Comparison of ENCODE assay signal across 2 cellular contexts in genomic region chr5:157651623-157652376, GRCh38.
TF ChIP-seq lines count a peak whose summit lies in the region.

No MANE protein-coding gene starts in this region.

TF ChIP-seq in liver, 16 proteins besides CTCF, POLR2A, EP300 and RAD21:
- TF ChIP-seq RXRA (IDR thresholded peaks at IDR 0.05) (no peak), YY1 (IDR thresholded peaks at IDR 0.05) (no peak), TAF1 (conservative IDR thresholded peaks at IDR 0.05) (no peak), HNF4G (IDR thresholded peaks at IDR 0.05) (no peak), REST (IDR thresholded peaks at IDR 0.05) (no peak), FOXA2 (IDR thresholded peaks at IDR 0.05) (no peak), SP1 (IDR thresholded peaks at IDR 0.05) (no peak)
TF ChIP-seq in liver: peak in this region for 0.

TF ChIP-seq in HepG2, 621 proteins besides CTCF, POLR2A, EP300 and RAD21:
- TF ChIP-seq, protein P1, sequence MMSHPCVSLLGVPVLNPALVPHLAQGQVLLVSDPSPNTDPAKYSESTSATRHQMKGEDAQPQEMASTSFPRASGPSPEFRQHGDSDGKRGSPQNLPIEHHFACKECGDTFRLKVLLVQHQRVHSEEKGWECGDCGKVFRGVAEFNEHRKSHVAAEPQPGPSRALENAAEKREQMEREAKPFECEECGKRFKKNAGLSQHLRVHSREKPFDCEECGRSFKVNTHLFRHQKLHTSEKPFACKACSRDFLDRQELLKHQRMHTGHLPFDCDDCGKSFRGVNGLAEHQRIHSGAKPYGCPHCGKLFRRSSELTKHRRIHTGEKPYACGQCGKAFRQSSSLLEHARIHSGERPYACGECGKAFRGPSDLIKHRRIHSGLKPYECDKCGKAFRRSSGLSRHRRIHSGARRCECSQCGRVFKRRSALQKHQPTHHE (CRISPR knock-in tag; IDR thresholded peaks at IDR 0.05; ENCODE audit: borderline replicate concordance): no peak
- TF ChIP-seq KLF9 (CRISPR knock-in tag; IDR thresholded peaks at IDR 0.05; ENCODE audit: low read depth): no peak
- TF ChIP-seq FOXA1 (IDR thresholded peaks at IDR 0.05): no peak
- no peak for TF ChIP-seq FOXA1 (CRISPR knock-in tag; IDR thresholded peaks at IDR 0.05)
- TF ChIP-seq ZNF12 (CRISPR knock-in tag; IDR thresholded peaks at IDR 0.05): no peak
- no peak for TF ChIP-seq ZNF772 (CRISPR knock-in tag; IDR thresholded peaks at IDR 0.05)
- TF ChIP-seq SP2 (CRISPR knock-in tag; IDR thresholded peaks at IDR 0.05): no peak
- TF ChIP-seq ZNF160 (CRISPR knock-in tag; IDR thresholded peaks at IDR 0.05): no peak
- TF ChIP-seq, protein P2, sequence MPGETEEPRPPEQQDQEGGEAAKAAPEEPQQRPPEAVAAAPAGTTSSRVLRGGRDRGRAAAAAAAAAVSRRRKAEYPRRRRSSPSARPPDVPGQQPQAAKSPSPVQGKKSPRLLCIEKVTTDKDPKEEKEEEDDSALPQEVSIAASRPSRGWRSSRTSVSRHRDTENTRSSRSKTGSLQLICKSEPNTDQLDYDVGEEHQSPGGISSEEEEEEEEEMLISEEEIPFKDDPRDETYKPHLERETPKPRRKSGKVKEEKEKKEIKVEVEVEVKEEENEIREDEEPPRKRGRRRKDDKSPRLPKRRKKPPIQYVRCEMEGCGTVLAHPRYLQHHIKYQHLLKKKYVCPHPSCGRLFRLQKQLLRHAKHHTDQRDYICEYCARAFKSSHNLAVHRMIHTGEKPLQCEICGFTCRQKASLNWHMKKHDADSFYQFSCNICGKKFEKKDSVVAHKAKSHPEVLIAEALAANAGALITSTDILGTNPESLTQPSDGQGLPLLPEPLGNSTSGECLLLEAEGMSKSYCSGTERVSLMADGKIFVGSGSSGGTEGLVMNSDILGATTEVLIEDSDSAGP (CRISPR knock-in tag; IDR thresholded peaks at IDR 0.05; ENCODE audit: borderline replicate concordance): no peak
- TF ChIP-seq ZNF724P (CRISPR knock-in tag; IDR thresholded peaks at IDR 0.05; ENCODE audit: borderline replicate concordance): no peak
- TF ChIP-seq, protein P3, sequence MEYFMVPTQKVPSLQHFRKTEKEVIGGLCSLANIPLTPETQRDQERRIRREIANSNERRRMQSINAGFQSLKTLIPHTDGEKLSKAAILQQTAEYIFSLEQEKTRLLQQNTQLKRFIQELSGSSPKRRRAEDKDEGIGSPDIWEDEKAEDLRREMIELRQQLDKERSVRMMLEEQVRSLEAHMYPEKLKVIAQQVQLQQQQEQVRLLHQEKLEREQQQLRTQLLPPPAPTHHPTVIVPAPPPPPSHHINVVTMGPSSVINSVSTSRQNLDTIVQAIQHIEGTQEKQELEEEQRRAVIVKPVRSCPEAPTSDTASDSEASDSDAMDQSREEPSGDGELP (IDR thresholded peaks at IDR 0.05; ENCODE audit: borderline replicate concordance, low read depth): no peak
- TF ChIP-seq MIXL1 (CRISPR knock-in tag; IDR thresholded peaks at IDR 0.05): no peak
- no peak for TF ChIP-seq NR1H2 (CRISPR knock-in tag; IDR thresholded peaks at IDR 0.05; ENCODE audit: borderline replicate concordance, low read depth)
- TF ChIP-seq ZBTB26 (CRISPR knock-in tag; IDR thresholded peaks at IDR 0.05; ENCODE audit: borderline replicate concordance): no peak
- TF ChIP-seq, protein P4, sequence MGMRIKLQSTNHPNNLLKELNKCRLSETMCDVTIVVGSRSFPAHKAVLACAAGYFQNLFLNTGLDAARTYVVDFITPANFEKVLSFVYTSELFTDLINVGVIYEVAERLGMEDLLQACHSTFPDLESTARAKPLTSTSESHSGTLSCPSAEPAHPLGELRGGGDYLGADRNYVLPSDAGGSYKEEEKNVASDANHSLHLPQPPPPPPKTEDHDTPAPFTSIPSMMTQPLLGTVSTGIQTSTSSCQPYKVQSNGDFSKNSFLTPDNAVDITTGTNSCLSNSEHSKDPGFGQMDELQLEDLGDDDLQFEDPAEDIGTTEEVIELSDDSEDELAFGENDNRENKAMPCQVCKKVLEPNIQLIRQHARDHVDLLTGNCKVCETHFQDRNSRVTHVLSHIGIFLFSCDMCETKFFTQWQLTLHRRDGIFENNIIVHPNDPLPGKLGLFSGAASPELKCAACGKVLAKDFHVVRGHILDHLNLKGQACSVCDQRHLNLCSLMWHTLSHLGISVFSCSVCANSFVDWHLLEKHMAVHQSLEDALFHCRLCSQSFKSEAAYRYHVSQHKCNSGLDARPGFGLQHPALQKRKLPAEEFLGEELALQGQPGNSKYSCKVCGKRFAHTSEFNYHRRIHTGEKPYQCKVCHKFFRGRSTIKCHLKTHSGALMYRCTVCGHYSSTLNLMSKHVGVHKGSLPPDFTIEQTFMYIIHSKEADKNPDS (CRISPR knock-in tag; IDR thresholded peaks at IDR 0.05): no peak
- TF ChIP-seq ZZZ3 (CRISPR knock-in tag; IDR thresholded peaks at IDR 0.05; ENCODE audit: borderline replicate concordance): no peak
- no peak for TF ChIP-seq HDAC6 (IDR thresholded peaks at IDR 0.05; ENCODE audit: low read depth, low read length)
- no peak for TF ChIP-seq EED (CRISPR knock-in tag; IDR thresholded peaks at IDR 0.05)
- no peak for TF ChIP-seq SUZ12 (IDR thresholded peaks at IDR 0.05; ENCODE audit: low read depth, low read length)
- TF ChIP-seq GMEB2 (CRISPR knock-in tag; IDR thresholded peaks at IDR 0.05; ENCODE audit: low read depth): no peak
TF ChIP-seq in HepG2: peak in this region for 0.
